Comparison of ENCODE assay signal across 10 cellular contexts in genomic region chr12:644293-644639, GRCh38. TPM values are rescaled to one million over a fixed set of nuclear protein-coding genes. Genes with fewer than 3 reads are reported as not detected.
A peak's percentile ranks its signal among the peaks of the same experiment; 100 is the strongest.
DNase-seq lines count a peak whose midpoint lies in the region; ATAC-seq, FAIRE-seq and TF ChIP-seq lines count a peak whose summit lies in the region.
"Had no signal": no experiment of that assay in that cellular context is flagged by ENCODE, and none has a peak within 500 bp of the region (broad histone marks: within the 10 kb centered on the region; RNA-seq: fewer than 3 reads in every experiment).

No MANE protein-coding gene starts in this region.

- H3K4me3 ChIP-seq in right cardiac atrium (ENCODE audit: low read length) (no peak overlapping the region), astrocyte (ENCODE audit: insufficient read depth, low read depth, low read length) (no peak overlapping the region), vagina (no peak overlapping the region)

- H3K9me3 ChIP-seq in right cardiac atrium (ENCODE audit: control insufficient read depth, low read length) (no peaks in the 10 kb centered on the region), astrocyte (ENCODE audit: insufficient read depth, low read depth, low read length) (no peaks in the 10 kb centered on the region), vagina (no peaks in the 10 kb centered on the region)
- H3K9me3 ChIP-seq: ovary had no signal

- H3K27ac Mint-ChIP-seq in astrocyte (ENCODE audit: unreplicated experiment) (peak overlapping the region; percentile 96), natural killer cell (peak overlapping the region; percentile 91 to 94)

- TF ChIP-seq POLR2A in vagina (IDR thresholded peaks at IDR 0.05) = no peak

- H3K27ac ChIP-seq in right cardiac atrium (ENCODE audit: low read length) (peak overlapping the region; percentile 90), astrocyte (ENCODE audit: low read depth, low read length) (no peak overlapping the region), vagina (peak overlapping the region; percentile 98)
- H3K27ac ChIP-seq: ovary had no signal

- H3K4me3 Mint-ChIP-seq in astrocyte (ENCODE audit: unreplicated experiment) = peak overlapping the region; percentile 52
- peak overlapping the region; percentile 89 for H3K4me3 Mint-ChIP-seq in natural killer cell

- H3K36me3 ChIP-seq in astrocyte (ENCODE audit: insufficient read depth, low read length) (no peaks in the 10 kb centered on the region), vagina (no peaks in the 10 kb centered on the region)
- H3K36me3 ChIP-seq: ovary had no signal

- no peak for FAIRE-seq in astrocyte (lab: Jason Lieb, UNC)

- peaks cover 3% of the 10 kb centered on the region for H3K27me3 Mint-ChIP-seq in astrocyte (ENCODE audit: low read depth, unreplicated experiment)
- H3K27me3 Mint-ChIP-seq in natural killer cell (ENCODE audit: low read depth in 2 of 2) = no peaks in the 10 kb centered on the region

- no peaks in the 10 kb centered on the region for H4K20me1 ChIP-seq in astrocyte (ENCODE audit: insufficient read depth, low read length)

- peaks cover 16% of the 10 kb centered on the region for H3K4me1 ChIP-seq in right cardiac atrium (ENCODE audit: control insufficient read depth, insufficient read depth, low read length)
- H3K4me1 ChIP-seq in astrocyte (ENCODE audit: insufficient read depth, low read length) = peaks cover 24% of the 10 kb centered on the region
- peaks cover 73% of the 10 kb centered on the region for H3K4me1 ChIP-seq in vagina

- no peak overlapping the region for H3K9ac ChIP-seq in astrocyte (ENCODE audit: low read length)

- no peak overlapping the region for H2AFZ ChIP-seq in astrocyte (ENCODE audit: low read depth, low read length)

- no peak for DNase-seq in right cardiac atrium
- no peak for DNase-seq in Right ventricle myocardium inferior (ENCODE audit: missing footprints)
- DNase-seq in astrocyte (ENCODE audit: low read depth) = no peak
- DNase-seq in natural killer cell = no peak
- no peak for DNase-seq in vagina (ENCODE audit: extremely low spot score in 2 of 2)
- no peak for DNase-seq in NCI-H446 treated with DMSO at 0.1 percent for 48 hours (lab: John Stamatoyannopoulos, UW)
- DNase-seq in SW480 (ENCODE audit: low spot score) = no peak
- DNase-seq: NCI-H526, ovary had no signal

- H3K4me2 ChIP-seq in astrocyte (ENCODE audit: low read length) = no peak overlapping the region

- intact Hi-C loops in right cardiac atrium (cut with DNase I) = loop anchor here (5.0 to 10.0 kb wide), 4 partner anchors 37 to 171 kb away; partner anchors contain the start of gene WNK1 (in 2 of the 4)
- intact Hi-C loops in Right ventricle myocardium inferior (cut with DNase I) = loop anchor here (1.0 to 10.0 kb wide), 2 partner anchors 107 to 171 kb away; no protein-coding TSS in a partner anchor
- intact Hi-C loops in natural killer cell (cut with micrococcal nuclease) = loop anchor here (5.0 kb wide), 1 partner anchor 43 kb away; no protein-coding TSS in a partner anchor
- intact Hi-C loops in vagina (cut with DNase I) = loop anchor here (10.0 kb wide), 1 partner anchor 111 kb away; the partner anchor contains the start of gene WNK1

- H3K36me3 Mint-ChIP-seq in astrocyte (ENCODE audit: low read depth, unreplicated experiment) (no peaks in the 10 kb centered on the region), natural killer cell (no peaks in the 10 kb centered on the region)

- no peaks in the 10 kb centered on the region for H3K79me2 ChIP-seq in astrocyte (ENCODE audit: insufficient read depth, low read length)

- ATAC-seq in right cardiac atrium (no peak), Right ventricle myocardium inferior (no peak), natural killer cell (no peak), HG03439 (IDR thresholded peaks at IDR 0.05; ENCODE audit: unreplicated experiment) (no peak)

- WGBS in right cardiac atrium = 88% methylated on average over 6 of the region's 6 CpGs

- peaks cover 19% of the 10 kb centered on the region for H3K4me1 Mint-ChIP-seq in astrocyte (ENCODE audit: low read depth, unreplicated experiment)
- peaks cover 17 to 37% of the 10 kb centered on the region in 2 donors for H3K4me1 Mint-ChIP-seq in natural killer cell

- no peak for TF ChIP-seq CTCF in astrocyte (IDR thresholded peaks at IDR 0.05; ENCODE audit: insufficient read depth, low read depth, low read length)
- no peak for TF ChIP-seq CTCF in natural killer cell (IDR thresholded peaks at IDR 0.05)
- TF ChIP-seq CTCF in vagina (IDR thresholded peaks at IDR 0.05) = no peak

- no peaks in the 10 kb centered on the region for H3K27me3 ChIP-seq in right cardiac atrium (ENCODE audit: control insufficient read depth, insufficient read depth)
- no peaks in the 10 kb centered on the region for H3K27me3 ChIP-seq in astrocyte (ENCODE audit: insufficient read depth, low read length)
- no peaks in the 10 kb centered on the region for H3K27me3 ChIP-seq in vagina
- H3K27me3 ChIP-seq: ovary had no signal

- H3K9me3 Mint-ChIP-seq in astrocyte (ENCODE audit: unreplicated experiment) (peaks cover 2% of the 10 kb centered on the region), natural killer cell (no peaks in the 10 kb centered on the region)

RNA-seq across cellular contexts. Expression of gene NINJ2, which starts 19.0 kb away (rescaled TPM):
- total RNA-seq in right cardiac atrium (1 to 10 TPM; 3.6 to 7.4 (median 5.5) TPM), Right ventricle myocardium inferior (8.6 TPM), astrocyte (not detected in 2 replicates), natural killer cell (1 to 10 TPM; 3.1 to 6.6 (median 4.9) TPM), vagina (23.8 TPM)
- 5.9 TPM for polyA plus RNA-seq in right cardiac atrium
